ENCODE assay signal across 25 cellular contexts in genomic region chrX:54714424-54714823, GRCh38.
"Had no signal": no experiment of that assay in that cellular context is flagged by ENCODE, and none has a peak within 500 bp of the region (broad histone marks: within the 10 kb centered on the region; RNA-seq: fewer than 3 reads in every experiment).

No MANE protein-coding gene starts in this region.

- H3K4me3 ChIP-seq: coronary artery, dorsolateral prefrontal cortex, esophagus squamous epithelium, gastrocnemius medialis, heart right ventricle, left lung, lower lobe of right lung, mucosa of descending colon had no signal

- FAIRE-seq: endothelial cell of umbilical vein had no signal

- H3K27me3 ChIP-seq: esophagus squamous epithelium, gastrocnemius medialis, left lung had no signal

- H3K4me3 Mint-ChIP-seq: mesothelial cell of epicardium; naive B cell; naive thymus-derived CD8-positive, alpha-beta T cell had no signal

- H3K9me3 ChIP-seq: esophagus squamous epithelium, gastrocnemius medialis, heart right ventricle, left lung, lower lobe of right lung, mucosa of descending colon had no signal

- H3K36me3 ChIP-seq: esophagus squamous epithelium, gastrocnemius medialis, heart right ventricle, left lung, lower lobe of right lung had no signal

- H3K27ac ChIP-seq: coronary artery, dorsolateral prefrontal cortex, esophagus squamous epithelium, gastrocnemius medialis, heart right ventricle, left lung, lower lobe of right lung had no signal

- ATAC-seq: esophagus mucosa; gastrocnemius medialis; heart right ventricle; left cardiac atrium; left lung; left ventricle myocardium superior; lower lobe of right lung; mucosa of descending colon; naive thymus-derived CD8-positive, alpha-beta T cell had no signal

- H3K36me3 Mint-ChIP-seq: mesothelial cell of epicardium; naive B cell; naive thymus-derived CD8-positive, alpha-beta T cell had no signal

- H3K27ac Mint-ChIP-seq: mesothelial cell of epicardium, naive B cell had no signal

- H3K4me1 Mint-ChIP-seq: mesothelial cell of epicardium; naive B cell; naive thymus-derived CD8-positive, alpha-beta T cell had no signal

- DNase-seq: dermis blood vessel endothelial cell; dorsolateral prefrontal cortex; effector CD4-positive, alpha-beta T cell; effector memory CD4-positive, alpha-beta T cell; erythroblast; esophagus squamous epithelium; foreskin fibroblast; foreskin melanocyte; gastrocnemius medialis; glutamatergic neuron; head of caudate nucleus; heart right ventricle; hippocampal formation; left cardiac atrium; left lung; left ventricle myocardium superior; lower lobe of right lung; mesenchymal stem cell; mucosa of descending colon; naive B cell; naive thymus-derived CD8-positive, alpha-beta T cell had no signal

- H3K4me1 ChIP-seq: esophagus squamous epithelium, gastrocnemius medialis, heart right ventricle, left lung, lower lobe of right lung had no signal
